Comparison of ENCODE assay signal across 27 cellular contexts in the genomic region with DNA sequence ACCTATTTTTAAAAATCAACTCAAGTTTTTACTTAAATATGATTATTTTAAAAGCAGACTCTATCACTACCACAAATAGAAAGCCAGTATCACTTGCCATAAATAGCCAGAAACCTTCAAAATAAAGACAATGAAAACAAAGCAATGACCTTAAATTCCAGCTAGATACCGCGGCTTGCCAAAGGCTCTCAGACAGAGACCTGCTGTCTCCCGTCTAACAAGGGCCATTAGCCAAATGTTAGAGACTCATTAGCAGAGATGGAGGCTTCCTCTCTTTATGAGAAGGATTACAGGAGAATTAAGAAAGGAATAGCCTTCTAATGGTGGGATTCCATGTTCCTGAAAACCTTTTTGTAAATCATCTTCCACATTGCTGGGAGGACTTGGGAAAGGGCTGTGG.
"Had no signal": no experiment of that assay in that cellular context is flagged by ENCODE, and none has a peak within 500 bp of the region (broad histone marks: within the 10 kb centered on the region; RNA-seq: fewer than 3 reads in every experiment).

No MANE protein-coding gene starts in this region.

- FAIRE-seq: TTC549 had no signal

- ATAC-seq: activated CD4-positive, alpha-beta T cell treated with anti-CD3 and anti-CD28 coated beads for 36 hours; activated T-helper 17 cell treated with anti-CD3 and anti-CD28 coated beads, Interleukin-2, amount 50 U/mL, for 72 hours; Panc1; Right ventricle myocardium inferior; T-cell had no signal

- H3K27ac ChIP-seq: SK-N-MC had no signal

- H3K4me3 ChIP-seq: SK-N-MC had no signal

- DNase-seq: activated CD4-positive, alpha-beta memory T cell treated with anti-CD3 and anti-CD28 coated beads, Interleukin-2, amount 10 ng/mL, durations not matched to agents 7 days and 5 days; activated CD4-positive, alpha-beta T cell treated with anti-CD3 and anti-CD28 coated beads for 36 hours; activated CD4-positive, alpha-beta T cell treated with anti-CD3 and anti-CD28 coated beads, Interleukin-2, amount 50 U/mL, for 1 hour; activated gamma-delta T cell; activated naive CD4-positive, alpha-beta T cell treated with anti-CD3 and anti-CD28 coated beads for 36 hours; activated T-cell treated with anti-CD3 and anti-CD28 coated beads for 4 hours; activated T-cell treated with anti-CD3 and anti-CD28 coated beads, Interleukin-2, amount 50 U/mL, for 48 hours; IMR-90; Kasumi-1; KBM-7; NCI-H1048; NCI-H146; NCI-H2029; NCI-H2107; NCI-H2227 treated with DMSO at 0.1 percent for 48 hours; NCI-H446 treated with DMSO at 0.1 percent for 48 hours; NCI-H526 treated with DMSO at 0.1 percent for 48 hours; OCI-M1; RPMI8226; T-cell; T-helper 2 cell; T1000 had no signal
